ENCODE assay signal across 18 cellular contexts in the genomic region with DNA sequence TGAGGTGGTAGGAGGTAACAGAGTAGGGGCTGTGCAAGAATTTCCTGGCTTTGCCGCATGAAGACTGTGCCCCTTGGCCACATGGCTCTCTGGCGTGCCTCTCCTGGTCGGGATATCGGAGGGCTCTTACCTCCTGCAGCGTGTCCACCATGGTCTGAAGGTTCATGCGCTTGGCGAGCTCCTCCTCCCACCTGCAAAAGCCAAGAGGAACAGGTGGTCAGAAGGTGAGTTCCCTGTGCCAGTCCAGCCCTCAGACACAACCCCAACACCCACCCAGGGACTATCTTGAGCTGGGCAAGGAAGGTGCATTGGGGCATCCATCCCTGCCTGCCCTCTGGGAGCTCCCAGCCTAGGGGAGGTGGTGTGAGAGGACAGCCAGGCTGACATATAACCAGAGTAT.
"Had no signal": no experiment of that assay in that cellular context is flagged by ENCODE, and none has a peak within 500 bp of the region (broad histone marks: within the 10 kb centered on the region; RNA-seq: fewer than 3 reads in every experiment).

No MANE protein-coding gene starts in this region.

- H3K27ac Mint-ChIP-seq: activated B cell treated with CpG ODN at 0.5 μM for 24 hours; activated CD4-positive, alpha-beta memory T cell treated with anti-CD3 and anti-CD28 coated beads for 36 hours; activated naive CD4-positive, alpha-beta T cell treated with anti-CD3 and anti-CD28 coated beads for 36 hours; nephron progenitor cell had no signal

- DNase-seq: activated B cell treated with CpG ODN at 0.5 μM for 24 hours; activated CD4-positive, alpha-beta memory T cell treated with anti-CD3 and anti-CD28 coated beads for 36 hours; activated CD4-positive, alpha-beta T cell treated with anti-CD3 and anti-CD28 coated beads for 4 hours; activated naive CD4-positive, alpha-beta T cell treated with anti-CD3 and anti-CD28 coated beads for 36 hours; colonic mucosa; erythroblast; heart left ventricle; kidney; mammary epithelial cell; midbrain; nephron progenitor cell; retina; stimulated activated CD4-positive, alpha-beta T cell treated with anti-CD3 and anti-CD28 coated beads, Interleukin-2, amount 100 ng/mL, for 24 hours; stimulated activated naive CD4-positive, alpha-beta T cell treated with Interleukin-2 at 50 U/mL for 16 hours; upper lobe of left lung had no signal

- H3K36me3 ChIP-seq: colonic mucosa had no signal

- ATAC-seq: left lobe of liver had no signal

- H3K27ac ChIP-seq: colonic mucosa had no signal

- H3K9me3 Mint-ChIP-seq: activated B cell treated with CpG ODN at 0.5 μM for 24 hours; activated CD4-positive, alpha-beta memory T cell treated with anti-CD3 and anti-CD28 coated beads for 36 hours had no signal

- H3K4me3 Mint-ChIP-seq: activated B cell treated with CpG ODN at 0.5 μM for 24 hours; activated CD4-positive, alpha-beta memory T cell treated with anti-CD3 and anti-CD28 coated beads for 36 hours; activated naive CD4-positive, alpha-beta T cell treated with anti-CD3 and anti-CD28 coated beads for 36 hours; brain; nephron progenitor cell had no signal

- H3K4me3 ChIP-seq: colonic mucosa, suprapubic skin, upper lobe of left lung had no signal

- H3K27me3 Mint-ChIP-seq: activated B cell treated with CpG ODN at 0.5 μM for 24 hours; activated CD4-positive, alpha-beta memory T cell treated with anti-CD3 and anti-CD28 coated beads for 36 hours; brain had no signal

- H3K27me3 ChIP-seq: colonic mucosa, heart left ventricle, suprapubic skin, upper lobe of left lung had no signal

- H3K9me3 ChIP-seq: colonic mucosa, heart left ventricle, suprapubic skin, upper lobe of left lung had no signal
